In the genomic region with DNA sequence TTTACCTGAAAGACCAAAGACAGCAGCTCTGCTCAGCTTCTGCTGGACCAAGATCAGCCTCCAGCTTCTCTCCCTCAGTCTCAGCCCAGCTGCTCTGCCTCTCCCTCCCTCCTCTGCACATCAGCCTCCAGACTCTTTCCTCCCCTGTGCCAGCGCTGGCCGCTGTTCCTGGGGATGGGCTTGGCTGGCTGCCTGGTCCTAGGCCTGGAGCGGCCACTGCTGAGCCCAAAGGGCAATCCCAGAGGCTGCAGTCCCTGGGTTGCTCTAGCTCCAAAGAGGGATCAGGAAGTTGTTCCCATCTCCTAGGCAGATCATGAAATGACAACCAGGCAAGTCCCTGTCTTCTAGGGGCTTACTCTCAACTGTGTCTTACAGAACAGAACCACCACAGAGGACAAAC, we compare ENCODE assay signal across 8 cellular contexts. TPM values are rescaled to one million over a fixed set of nuclear protein-coding genes. Genes with fewer than 3 reads are reported as not detected.
DNase-seq lines count a peak whose midpoint lies in the region; TF ChIP-seq lines count a peak whose summit lies in the region.

No MANE protein-coding gene starts in this region.

- H3K36me3 ChIP-seq in adrenal gland (replicated peaks in 1 of 2) (no peaks in the 10 kb centered on the region), cardiac muscle cell (no peaks in the 10 kb centered on the region)

- TF ChIP-seq CTCF in adrenal gland (IDR thresholded peaks at IDR 0.05) (no peak), cardiac muscle cell (IDR thresholded peaks at IDR 0.05; ENCODE audit: low read depth, low read length) (no peak)

- intact Hi-C loops in adrenal gland (cut with DNase I) (no loop called here), posterior cingulate gyrus (cut with DNase I) (no loop called here)

- H3K9me3 ChIP-seq in adrenal gland (replicated peaks in 1 of 3) = no peaks in the 10 kb centered on the region
- H3K9me3 ChIP-seq in cardiac muscle cell (ENCODE audit: low read depth) = no peaks in the 10 kb centered on the region

- H3K27me3 ChIP-seq in adrenal gland = no peaks in the 10 kb centered on the region
- H3K27me3 ChIP-seq in cardiac muscle cell = no peaks in the 10 kb centered on the region

- H3K4me3 ChIP-seq in adrenal gland (no peak overlapping the region), cardiac muscle cell (no peak overlapping the region)

- peaks cover 57 to 84% of the 10 kb centered on the region in 2 donors for H3K4me1 ChIP-seq in adrenal gland (replicated peaks in 1 of 2)
- H3K4me1 ChIP-seq in cardiac muscle cell (ENCODE audit: low read depth) = peaks cover 55% of the 10 kb centered on the region

- H3K27ac ChIP-seq in adrenal gland (peak overlapping the region in 4 of 5 donors; percentile 48 to 85 (median 80)), cardiac muscle cell (no peak overlapping the region)

- TF ChIP-seq POLR2A in adrenal gland (IDR thresholded peaks at IDR 0.05) = peak in 1 of 2 donors; percentile 63

- DNase-seq in EL (peak; percentile 64), adrenal gland (peak; percentile 89 to 95 (median 92)), cardiac muscle cell (ENCODE audit: low read depth in 1 of 2, low spot score in 1 of 2) (peak; percentile 9 to 85), posterior cingulate gyrus (peak; percentile 66 to 97 (median 82)), NCI-H2081 treated with DMSO at 0.1 percent for 48 hours (lab: John Stamatoyannopoulos, UW) (no peak), DMS53 (lab: John Stamatoyannopoulos, UW) (no peak), NCI-H128 (lab: John Stamatoyannopoulos, UW; ENCODE audit: unreplicated experiment) (no peak), GM19240 (ENCODE audit: insufficient read length, low spot score) (no peak)

- 9 to 39% (median 20%) methylated on average over 2 to 3 of the region's 3 CpGs for WGBS in adrenal gland, 4 donors

RNA-seq across cellular contexts. Expression of gene DCUN1D3, which starts 31.3 kb away (rescaled TPM):
- total RNA-seq in adrenal gland (10 to 100 TPM; 18.8 to 47.2 (median 27.2) TPM), cardiac muscle cell (6.7 and 9.2 TPM in 2 replicates)
- polyA plus RNA-seq in adrenal gland (10 to 100 TPM in 1 of 3 donors, 1 to 10 TPM in 2; 7.2 to 12.3 (median 9.8) TPM), cardiac muscle cell (4.5 and 6.6 TPM in 2 replicates)

RNA-seq across cellular contexts. Expression of gene LYRM1, which starts 31.7 kb away (rescaled TPM):
- 10 to 100 TPM; 18.0 to 64.4 (median 36.5) TPM for total RNA-seq in adrenal gland
- polyA plus RNA-seq in adrenal gland = 10 to 100 TPM; 35.0 to 74.0 (median 54.8) TPM
- total RNA-seq in cardiac muscle cell = 42.6 and 49.8 TPM in 2 replicates
- 37.3 and 41.6 TPM in 2 replicates for polyA plus RNA-seq in cardiac muscle cell

Comparison
In these comparisons a context has a peak if more than half of its experiments do, and no peak if none do; other contexts are left out.
1. DNase-seq: peak in EL (single experiment), adrenal gland (7 of 7), cardiac muscle cell (2 of 2) and posterior cingulate gyrus (10 of 10); none in NCI-H2081 treated with DMSO at 0.1 percent for 48 hours (single experiment), DMS53 (single experiment), NCI-H128 (single experiment) and GM19240 (single experiment).